ENCODE assay signal across 8 cellular contexts in the genomic region with DNA sequence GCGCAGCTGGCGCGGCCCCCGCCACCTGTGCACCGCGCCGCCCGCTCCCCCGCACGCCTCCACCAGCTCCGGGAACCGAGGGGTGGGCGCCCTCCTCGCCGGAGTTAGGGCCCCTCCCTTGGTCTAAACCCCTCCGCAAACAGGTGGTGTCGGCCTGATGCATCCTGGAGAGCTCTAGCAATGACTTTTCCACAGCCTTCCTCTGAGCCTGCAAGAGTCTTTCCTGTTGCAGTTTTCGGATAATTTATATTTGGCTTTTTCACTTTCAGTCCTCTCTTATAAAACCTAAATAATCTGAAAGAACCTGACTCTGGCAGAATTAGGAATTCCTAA. TPM values are rescaled to one million over a fixed set of nuclear protein-coding genes. Genes with fewer than 3 reads are reported as not detected.
DNase-seq lines count a peak whose midpoint lies in the region; ATAC-seq, FAIRE-seq and TF ChIP-seq lines count a peak whose summit lies in the region.

No MANE protein-coding gene starts in this region.

- no peaks in the 10 kb centered on the region for H3K9me3 ChIP-seq in BE2C
- H3K9me3 ChIP-seq in HUES6 (ENCODE audit: control insufficient read depth, insufficient read depth, low read depth, low read length), result peaks cover 8% of the 10 kb centered on the region; the same call in 1 of the 2 replicates

- ATAC-seq in naive thymus-derived CD8-positive, alpha-beta T cell, result no peak

- H3K9ac ChIP-seq in HUES6 (ENCODE audit: low read length), result no peak overlapping the region

- TF ChIP-seq CTCF in BE2C (IDR thresholded peaks at IDR 0.05; ENCODE audit: low read depth, low read length), result no peak
- TF ChIP-seq CTCF in bronchial epithelial cell (IDR thresholded peaks at IDR 0.05; ENCODE audit: insufficient read depth, low read length, severe bottlenecking), result no peak

- POLR2A ChIA-PET in naive thymus-derived CD8-positive, alpha-beta T cell (lab: Charles Lee), result interaction anchor here (1.0 to 2.0 kb wide), 4 partner anchors 60 to 152 kb away, joined by 3 to 20 read pairs (median 8); no protein-coding TSS in a partner anchor

- DNase-seq in BE2C (no peak), bronchial epithelial cell (ENCODE audit: low read depth) (no peak), SKM-1 (lab: John Stamatoyannopoulos, UW; ENCODE audit: unreplicated experiment) (no peak), COR-L47 (lab: John Stamatoyannopoulos, UW) (no peak), SKM-1 treated with dmso at 0.1 percent for 144 hours (lab: John Stamatoyannopoulos, UW; ENCODE audit: unreplicated experiment) (no peak), ureter (ENCODE audit: low spot score) (no peak)
- no peak for DNase-seq in naive thymus-derived CD8-positive, alpha-beta T cell

- H3K4me3 Mint-ChIP-seq in naive thymus-derived CD8-positive, alpha-beta T cell, result peak overlapping the region; percentile 70 to 97 (median 85)

- H3K27me3 ChIP-seq in BE2C (peaks cover 70% of the 10 kb centered on the region), HUES6 (ENCODE audit: control insufficient read depth, insufficient read depth, low read length) (peaks cover 43% of the 10 kb centered on the region), bronchial epithelial cell (ENCODE audit: control insufficient read depth, insufficient read depth, low read length) (peaks cover 3% of the 10 kb centered on the region)

- H3K4me3 ChIP-seq in BE2C (ENCODE audit: low read depth, low read length), result peak overlapping the region; percentile 29; the same call in 1 of the 2 replicates
- H3K4me3 ChIP-seq in HUES6 (ENCODE audit: low read depth, low read length), result peak overlapping the region; percentile 92
- H3K4me3 ChIP-seq in bronchial epithelial cell (ENCODE audit: low read depth, low read length), result peak overlapping the region; percentile 45

- H3K36me3 ChIP-seq in BE2C (no peaks in the 10 kb centered on the region), HUES6 (ENCODE audit: control insufficient read depth, insufficient read depth, low read length) (no peaks in the 10 kb centered on the region), bronchial epithelial cell (ENCODE audit: control insufficient read depth, insufficient read depth, low read length) (no peaks in the 10 kb centered on the region)

- peaks cover 14 to 46% (median 27%) of the 10 kb centered on the region in 5 donors for H3K27me3 Mint-ChIP-seq in naive thymus-derived CD8-positive, alpha-beta T cell

- H3K4me1 ChIP-seq in BE2C (no peaks in the 10 kb centered on the region; the same call in 1 of the 2 replicates), HUES6 (ENCODE audit: control insufficient read depth, insufficient read depth, low read length) (no peaks in the 10 kb centered on the region)

- no peak for FAIRE-seq in bronchial epithelial cell (lab: Jason Lieb, UNC)

- H3K36me3 Mint-ChIP-seq in naive thymus-derived CD8-positive, alpha-beta T cell, result peaks cover 0 to 5% (median 0%) of the 10 kb centered on the region in 3 donors

- peak overlapping the region in 2 of 10 donors; percentile 28 to 30 for H3K27ac Mint-ChIP-seq in naive thymus-derived CD8-positive, alpha-beta T cell

- no peak overlapping the region for H3K27ac ChIP-seq in HUES6 (ENCODE audit: low read depth, low read length)

- H3K9me3 Mint-ChIP-seq in naive thymus-derived CD8-positive, alpha-beta T cell, result peaks cover 0 to 3% (median 0%) of the 10 kb centered on the region in 9 donors

- H3K4me1 Mint-ChIP-seq in naive thymus-derived CD8-positive, alpha-beta T cell, result peaks cover 4 to 13% (median 9%) of the 10 kb centered on the region in 4 donors

RNA-seq across cellular contexts. Expression of a gene that starts 0.3 kb away (rescaled TPM):
- polyA plus RNA-seq in BE2C (2012; ENCODE audit: insufficient read depth, insufficient read length, low read depth), result not detected
- total RNA-seq in bronchial epithelial cell, result 0.13 and 1.1 TPM in 2 replicates
- total RNA-seq in naive thymus-derived CD8-positive, alpha-beta T cell, result under 1 TPM; 0.60 to 0.78 TPM
- 1 to 10 TPM in 1 of 3 donors, under 1 TPM in 1, not detected in 1; 0.70 to 1.2 TPM for polyA plus RNA-seq in naive thymus-derived CD8-positive, alpha-beta T cell
- total RNA-seq in ureter, result 2.0 TPM

Comparison
In these comparisons a context has a peak if more than half of its experiments do, and no peak if none do; other contexts are left out.
1. H3K4me3 ChIP-seq: peak in every context shown above with its lines; median percentile 92 in HUES6; 45 in bronchial epithelial cell; 29 in BE2C.